In the genomic region with DNA sequence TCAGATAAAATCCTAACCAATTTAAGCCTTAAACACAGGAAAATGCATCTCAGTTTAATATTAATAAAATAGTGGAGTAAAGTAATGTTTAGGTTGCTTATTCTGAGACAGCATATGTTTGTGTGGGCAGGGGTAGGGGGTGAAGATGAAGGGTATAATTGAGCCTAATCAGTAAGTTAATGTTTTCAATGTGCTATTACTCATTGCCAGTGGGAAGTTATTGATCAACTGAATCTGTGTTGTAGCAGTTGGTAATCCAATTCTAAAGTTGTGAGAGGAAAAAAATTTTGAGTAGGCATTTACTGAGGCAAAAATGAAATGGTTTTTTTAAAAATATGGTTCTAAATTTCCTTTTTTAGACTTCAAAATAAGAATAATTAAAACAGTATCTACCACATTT, we compare ENCODE assay signal across 1 cellular context.
TF ChIP-seq lines count a peak whose summit lies in the region.

No MANE protein-coding gene starts in this region.

TF ChIP-seq in GM12878, 131 proteins besides CTCF, POLR2A, EP300 and RAD21:
- TF ChIP-seq YBX1 (IDR thresholded peaks at IDR 0.05) (no peak), CBFB (IDR thresholded peaks at IDR 0.05; ENCODE audit: low read depth) (no peak), TCF12 (IDR thresholded peaks at IDR 0.05; ENCODE audit: low read depth, low read length) (no peak), POLR2AphosphoS5 (IDR thresholded peaks at IDR 0.05; ENCODE audit: low read length) (no peak), EED (IDR thresholded peaks at IDR 0.05; ENCODE audit: low read depth) (no peak), FOS (IDR thresholded peaks at IDR 0.05; ENCODE audit: borderline replicate concordance, extremely low read depth, insufficient read length) (no peak), ZZZ3 (IDR thresholded peaks at IDR 0.05; ENCODE audit: control insufficient read depth, insufficient read length, low read depth) (no peak), CBX3 (IDR thresholded peaks at IDR 0.05; ENCODE audit: borderline replicate concordance, low read depth) (no peak), IRF4 (IDR thresholded peaks at IDR 0.05; ENCODE audit: low read depth, low read length) (no peak), NFXL1 (IDR thresholded peaks at IDR 0.05; ENCODE audit: borderline replicate concordance) (no peak), NBN (IDR thresholded peaks at IDR 0.05) (no peak)
- TF ChIP-seq, protein P1, sequence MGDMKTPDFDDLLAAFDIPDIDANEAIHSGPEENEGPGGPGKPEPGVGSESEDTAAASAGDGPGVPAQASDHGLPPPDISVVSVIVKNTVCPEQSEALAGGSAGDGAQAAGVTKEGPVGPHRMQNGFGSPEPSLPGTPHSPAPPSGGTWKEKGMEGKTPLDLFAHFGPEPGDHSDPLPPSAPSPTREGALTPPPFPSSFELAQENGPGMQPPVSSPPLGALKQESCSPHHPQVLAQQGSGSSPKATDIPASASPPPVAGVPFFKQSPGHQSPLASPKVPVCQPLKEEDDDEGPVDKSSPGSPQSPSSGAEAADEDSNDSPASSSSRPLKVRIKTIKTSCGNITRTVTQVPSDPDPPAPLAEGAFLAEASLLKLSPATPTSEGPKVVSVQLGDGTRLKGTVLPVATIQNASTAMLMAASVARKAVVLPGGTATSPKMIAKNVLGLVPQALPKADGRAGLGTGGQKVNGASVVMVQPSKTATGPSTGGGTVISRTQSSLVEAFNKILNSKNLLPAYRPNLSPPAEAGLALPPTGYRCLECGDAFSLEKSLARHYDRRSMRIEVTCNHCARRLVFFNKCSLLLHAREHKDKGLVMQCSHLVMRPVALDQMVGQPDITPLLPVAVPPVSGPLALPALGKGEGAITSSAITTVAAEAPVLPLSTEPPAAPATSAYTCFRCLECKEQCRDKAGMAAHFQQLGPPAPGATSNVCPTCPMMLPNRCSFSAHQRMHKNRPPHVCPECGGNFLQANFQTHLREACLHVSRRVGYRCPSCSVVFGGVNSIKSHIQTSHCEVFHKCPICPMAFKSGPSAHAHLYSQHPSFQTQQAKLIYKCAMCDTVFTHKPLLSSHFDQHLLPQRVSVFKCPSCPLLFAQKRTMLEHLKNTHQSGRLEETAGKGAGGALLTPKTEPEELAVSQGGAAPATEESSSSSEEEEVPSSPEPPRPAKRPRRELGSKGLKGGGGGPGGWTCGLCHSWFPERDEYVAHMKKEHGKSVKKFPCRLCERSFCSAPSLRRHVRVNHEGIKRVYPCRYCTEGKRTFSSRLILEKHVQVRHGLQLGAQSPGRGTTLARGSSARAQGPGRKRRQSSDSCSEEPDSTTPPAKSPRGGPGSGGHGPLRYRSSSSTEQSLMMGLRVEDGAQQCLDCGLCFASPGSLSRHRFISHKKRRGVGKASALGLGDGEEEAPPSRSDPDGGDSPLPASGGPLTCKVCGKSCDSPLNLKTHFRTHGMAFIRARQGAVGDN (IDR thresholded peaks at IDR 0.05), result no peak
- TF ChIP-seq, protein P2, sequence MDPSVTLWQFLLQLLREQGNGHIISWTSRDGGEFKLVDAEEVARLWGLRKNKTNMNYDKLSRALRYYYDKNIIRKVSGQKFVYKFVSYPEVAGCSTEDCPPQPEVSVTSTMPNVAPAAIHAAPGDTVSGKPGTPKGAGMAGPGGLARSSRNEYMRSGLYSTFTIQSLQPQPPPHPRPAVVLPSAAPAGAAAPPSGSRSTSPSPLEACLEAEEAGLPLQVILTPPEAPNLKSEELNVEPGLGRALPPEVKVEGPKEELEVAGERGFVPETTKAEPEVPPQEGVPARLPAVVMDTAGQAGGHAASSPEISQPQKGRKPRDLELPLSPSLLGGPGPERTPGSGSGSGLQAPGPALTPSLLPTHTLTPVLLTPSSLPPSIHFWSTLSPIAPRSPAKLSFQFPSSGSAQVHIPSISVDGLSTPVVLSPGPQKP (IDR thresholded peaks at IDR 0.05; ENCODE audit: low read depth, low read length), result no peak
- TF ChIP-seq, protein P3, sequence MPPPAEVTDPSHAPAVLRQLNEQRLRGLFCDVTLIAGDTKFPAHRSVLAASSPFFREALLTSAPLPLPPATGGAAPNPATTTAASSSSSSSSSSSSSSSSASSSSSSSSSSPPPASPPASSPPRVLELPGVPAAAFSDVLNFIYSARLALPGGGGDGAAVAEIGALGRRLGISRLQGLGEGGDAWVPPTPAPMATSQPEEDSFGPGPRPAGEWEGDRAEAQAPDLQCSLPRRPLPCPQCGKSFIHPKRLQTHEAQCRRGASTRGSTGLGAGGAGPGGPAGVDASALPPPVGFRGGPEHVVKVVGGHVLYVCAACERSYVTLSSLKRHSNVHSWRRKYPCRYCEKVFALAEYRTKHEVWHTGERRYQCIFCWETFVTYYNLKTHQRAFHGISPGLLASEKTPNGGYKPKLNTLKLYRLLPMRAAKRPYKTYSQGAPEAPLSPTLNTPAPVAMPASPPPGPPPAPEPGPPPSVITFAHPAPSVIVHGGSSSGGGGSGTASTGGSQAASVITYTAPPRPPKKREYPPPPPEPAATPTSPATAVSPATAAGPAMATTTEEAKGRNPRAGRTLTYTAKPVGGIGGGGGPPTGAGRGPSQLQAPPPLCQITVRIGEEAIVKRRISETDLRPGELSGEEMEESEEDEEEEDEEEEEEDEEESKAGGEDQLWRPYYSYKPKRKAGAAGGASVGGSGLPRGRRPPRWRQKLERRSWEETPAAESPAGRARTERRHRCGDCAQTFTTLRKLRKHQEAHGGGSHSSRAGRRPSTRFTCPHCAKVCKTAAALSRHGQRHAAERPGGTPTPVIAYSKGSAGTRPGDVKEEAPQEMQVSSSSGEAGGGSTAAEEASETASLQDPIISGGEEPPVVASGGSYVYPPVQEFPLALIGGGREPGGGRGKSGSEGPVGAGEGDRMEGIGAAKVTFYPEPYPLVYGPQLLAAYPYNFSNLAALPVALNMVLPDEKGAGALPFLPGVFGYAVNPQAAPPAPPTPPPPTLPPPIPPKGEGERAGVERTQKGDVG (CRISPR knock-in tag; IDR thresholded peaks at IDR 0.05), result no peak
- TF ChIP-seq, protein P4, sequence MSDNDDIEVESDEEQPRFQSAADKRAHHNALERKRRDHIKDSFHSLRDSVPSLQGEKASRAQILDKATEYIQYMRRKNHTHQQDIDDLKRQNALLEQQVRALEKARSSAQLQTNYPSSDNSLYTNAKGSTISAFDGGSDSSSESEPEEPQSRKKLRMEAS (IDR thresholded peaks at IDR 0.05; ENCODE audit: low read depth, low read length), result no peak
